8 cellular contexts compared by ENCODE assay signal in genomic region chrX:65679071-65679540, GRCh38. TPM values are rescaled to one million over a fixed set of nuclear protein-coding genes. Genes with fewer than 3 reads are reported as not detected.
DNase-seq lines count a peak whose midpoint lies in the region; ATAC-seq and TF ChIP-seq lines count a peak whose summit lies in the region.
"Had no signal": no experiment of that assay in that cellular context is flagged by ENCODE, and none has a peak within 500 bp of the region (broad histone marks: within the 10 kb centered on the region; RNA-seq: fewer than 3 reads in every experiment).

No MANE protein-coding gene starts in this region.

- peak overlapping the region; percentile 32 for H3K9ac ChIP-seq in Loucy (ENCODE audit: low read depth, low read length, poor library complexity, severe bottlenecking)

- H3K36me3 ChIP-seq in Loucy (ENCODE audit: insufficient read depth, low read length) (peaks cover 11% of the 10 kb centered on the region), stomach (no peaks in the 10 kb centered on the region)

- H3K36me3 Mint-ChIP-seq in activated CD4-positive, alpha-beta memory T cell treated with anti-CD3 and anti-CD28 coated beads, Interleukin-2, amount 10 ng/mL, durations not matched to agents 7 days and 5 days (ENCODE audit: low read depth): peaks cover 62% of the 10 kb centered on the region

- peak overlapping the region; percentile 99 for H3K4me2 ChIP-seq in Loucy (ENCODE audit: low read depth, low read length, poor library complexity, severe bottlenecking)

- H3K9me3 ChIP-seq in Loucy (ENCODE audit: insufficient read depth, low read depth, low read length): no peaks in the 10 kb centered on the region
- H3K9me3 ChIP-seq in stomach: no peaks in the 10 kb centered on the region

- peak overlapping the region; percentile 37 to 95 (median 83) for H3K27ac ChIP-seq in stomach

- no peaks in the 10 kb centered on the region for H3F3A ChIP-seq in Loucy (ENCODE audit: low read depth)

- H4K20me1 ChIP-seq in Loucy (ENCODE audit: insufficient read depth, low read length, poor library complexity, severe bottlenecking): peaks cover 88% of the 10 kb centered on the region

- intact Hi-C loops in left ventricle myocardium superior (cut with micrococcal nuclease): no loop called here
- intact Hi-C loops in stomach (cut with DNase I; ENCODE audit: low total_unique reads): no loop called here

- no peak for TF ChIP-seq POLR2A in stomach (IDR thresholded peaks at IDR 0.05)

- CTCF ChIA-PET in activated CD4-positive, alpha-beta memory T cell treated with anti-CD3 and anti-CD28 coated beads, Interleukin-2, amount 10 ng/mL, durations not matched to agents 7 days and 5 days (lab: Charles Lee): no interaction called here

- peaks cover 68% of the 10 kb centered on the region for H3K4me1 ChIP-seq in Loucy (ENCODE audit: insufficient read depth, low read length, poor library complexity, severe bottlenecking)
- H3K4me1 ChIP-seq in stomach: peaks cover 13 to 76% (median 31%) of the 10 kb centered on the region in 4 donors

- no peak for TF ChIP-seq EP300 in stomach (IDR thresholded peaks at IDR 0.05)

- ATAC-seq in left ventricle myocardium superior: peak; percentile 47
- ATAC-seq in GM18502 (IDR thresholded peaks at IDR 0.05; ENCODE audit: poor library complexity, unreplicated experiment): no peak

- H3K27me3 Mint-ChIP-seq in activated CD4-positive, alpha-beta memory T cell treated with anti-CD3 and anti-CD28 coated beads, Interleukin-2, amount 10 ng/mL, durations not matched to agents 7 days and 5 days: no peaks in the 10 kb centered on the region

- H3K27ac Mint-ChIP-seq in activated CD4-positive, alpha-beta memory T cell treated with anti-CD3 and anti-CD28 coated beads, Interleukin-2, amount 10 ng/mL, durations not matched to agents 7 days and 5 days: peak overlapping the region; percentile 52

- H3K4me3 ChIP-seq in Loucy (ENCODE audit: low read length, poor library complexity, severe bottlenecking) (peak overlapping the region; percentile 58), stomach (no peak overlapping the region)

- H2AFZ ChIP-seq in Loucy (ENCODE audit: low read length): no peak overlapping the region

- H3K4me3 Mint-ChIP-seq in activated CD4-positive, alpha-beta memory T cell treated with anti-CD3 and anti-CD28 coated beads, Interleukin-2, amount 10 ng/mL, durations not matched to agents 7 days and 5 days: no peak overlapping the region

- WGBS in stomach, 5 donors: 4 to 46% (median 11%) methylated on average over 1 of the region's 1 CpG

- H3K9me2 ChIP-seq in Loucy (replicated peaks; ENCODE audit: low read depth, low read length): no peaks in the 10 kb centered on the region

- H3K9me3 Mint-ChIP-seq in activated CD4-positive, alpha-beta memory T cell treated with anti-CD3 and anti-CD28 coated beads, Interleukin-2, amount 10 ng/mL, durations not matched to agents 7 days and 5 days: no peaks in the 10 kb centered on the region

- H3K4me1 Mint-ChIP-seq in activated CD4-positive, alpha-beta memory T cell treated with anti-CD3 and anti-CD28 coated beads, Interleukin-2, amount 10 ng/mL, durations not matched to agents 7 days and 5 days: peaks cover 86% of the 10 kb centered on the region

- POLR2A ChIA-PET in activated CD4-positive, alpha-beta memory T cell treated with anti-CD3 and anti-CD28 coated beads, Interleukin-2, amount 10 ng/mL, durations not matched to agents 7 days and 5 days (lab: Charles Lee): interaction anchor here (0.6 to 2.2 kb wide), 7 partner anchors 8 to 299 kb away, joined by 3 to 8 read pairs (median 3); no protein-coding TSS in a partner anchor

- DNase-seq in activated CD4-positive, alpha-beta memory T cell treated with anti-CD3 and anti-CD28 coated beads, Interleukin-2, amount 10 ng/mL, durations not matched to agents 7 days and 5 days: no peak
- no peak for DNase-seq in left ventricle myocardium superior
- DNase-seq in stomach: no peak
- no peak for DNase-seq in DMS 273 (lab: John Stamatoyannopoulos, UW; ENCODE audit: unreplicated experiment)
- DNase-seq in inferior parietal cortex (ENCODE audit: extremely low spot score): no peak
- DNase-seq: NCI-H1436 had no signal

- no peaks in the 10 kb centered on the region for H3K27me3 ChIP-seq in Loucy (ENCODE audit: insufficient read depth, low read length, poor library complexity, severe bottlenecking)
- no peaks in the 10 kb centered on the region for H3K27me3 ChIP-seq in stomach

- TF ChIP-seq CTCF in Loucy (conservative IDR thresholded peaks at IDR 0.05; ENCODE audit: low read length) (no peak), stomach (IDR thresholded peaks at IDR 0.05) (no peak)

- H3K79me2 ChIP-seq in Loucy (ENCODE audit: insufficient read depth, low read length): peaks cover 99% of the 10 kb centered on the region

RNA-seq across cellular contexts. Expression of gene MSN, which starts 11.7 kb away (rescaled TPM):
- 100 to 1,000 TPM; 632 to 637 TPM for total RNA-seq in activated CD4-positive, alpha-beta memory T cell treated with anti-CD3 and anti-CD28 coated beads, Interleukin-2, amount 10 ng/mL, durations not matched to agents 7 days and 5 days
- total RNA-seq in left ventricle myocardium superior (91.2 TPM), stomach (10 to 100 TPM; 60.3 to 90.2 (median 82.1) TPM)
- polyA plus RNA-seq in stomach: 10 to 100 TPM; 50.0 to 86.9 (median 60.0) TPM
